ENCODE assay signal across 3 cellular contexts in genomic region chr14:102226356-102227125, GRCh38.
TF ChIP-seq lines count a peak whose summit lies in the region.

No MANE protein-coding gene starts in this region.

TF ChIP-seq in SK-N-SH, 30 proteins besides CTCF, POLR2A, EP300 and RAD21:
- TF ChIP-seq TAF1 (IDR thresholded peaks at IDR 0.05; ENCODE audit: borderline replicate concordance, low read depth, low read length) (no peak), GATA2 (CRISPR knock-in tag; IDR thresholded peaks at IDR 0.05) (no peak), IRF3 (IDR thresholded peaks at IDR 0.05; ENCODE audit: low read depth, low read length) (no peak), NFIC (IDR thresholded peaks at IDR 0.05; ENCODE audit: borderline replicate concordance) (no peak), MXI1 (IDR thresholded peaks at IDR 0.05; ENCODE audit: low read depth, low read length) (no peak), ELF1 (IDR thresholded peaks at IDR 0.05) (no peak), FOXM1 (IDR thresholded peaks at IDR 0.05; ENCODE audit: low read depth) (no peak), NRF1 (IDR thresholded peaks at IDR 0.05; ENCODE audit: low read depth, low read length) (no peak), PBX3 (IDR thresholded peaks at IDR 0.05) (no peak), SMC3 (IDR thresholded peaks at IDR 0.05; ENCODE audit: low read depth, low read length) (no peak)
- TF ChIP-seq, protein P1, sequence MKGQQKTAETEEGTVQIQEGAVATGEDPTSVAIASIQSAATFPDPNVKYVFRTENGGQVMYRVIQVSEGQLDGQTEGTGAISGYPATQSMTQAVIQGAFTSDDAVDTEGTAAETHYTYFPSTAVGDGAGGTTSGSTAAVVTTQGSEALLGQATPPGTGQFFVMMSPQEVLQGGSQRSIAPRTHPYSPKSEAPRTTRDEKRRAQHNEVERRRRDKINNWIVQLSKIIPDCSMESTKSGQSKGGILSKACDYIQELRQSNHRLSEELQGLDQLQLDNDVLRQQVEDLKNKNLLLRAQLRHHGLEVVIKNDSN (IDR thresholded peaks at IDR 0.05; ENCODE audit: borderline replicate concordance, low read depth): no peak
- TF ChIP-seq, protein P2, sequence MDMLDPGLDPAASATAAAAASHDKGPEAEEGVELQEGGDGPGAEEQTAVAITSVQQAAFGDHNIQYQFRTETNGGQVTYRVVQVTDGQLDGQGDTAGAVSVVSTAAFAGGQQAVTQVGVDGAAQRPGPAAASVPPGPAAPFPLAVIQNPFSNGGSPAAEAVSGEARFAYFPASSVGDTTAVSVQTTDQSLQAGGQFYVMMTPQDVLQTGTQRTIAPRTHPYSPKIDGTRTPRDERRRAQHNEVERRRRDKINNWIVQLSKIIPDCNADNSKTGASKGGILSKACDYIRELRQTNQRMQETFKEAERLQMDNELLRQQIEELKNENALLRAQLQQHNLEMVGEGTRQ (IDR thresholded peaks at IDR 0.05; ENCODE audit: borderline replicate concordance, low read depth, low read length): no peak

TF ChIP-seq in SK-N-SH treated with all-trans-retinoic acid at 6 μM for 48 hours, 23 proteins besides CTCF, POLR2A, EP300 and RAD21:
- no peak for TF ChIP-seq ZNF70 (CRISPR knock-in tag; IDR thresholded peaks at IDR 0.05)
- TF ChIP-seq ZFP3 (CRISPR knock-in tag; IDR thresholded peaks at IDR 0.05): no peak
- no peak for TF ChIP-seq ZFP30 (CRISPR knock-in tag; IDR thresholded peaks at IDR 0.05)
- no peak for TF ChIP-seq TSHZ2 (CRISPR knock-in tag; IDR thresholded peaks at IDR 0.05)
- TF ChIP-seq GLIS3 (CRISPR knock-in tag; IDR thresholded peaks at IDR 0.05): no peak
- TF ChIP-seq PATZ1 (CRISPR knock-in tag; IDR thresholded peaks at IDR 0.05; ENCODE audit: borderline replicate concordance): no peak
- no peak for TF ChIP-seq CSDC2 (CRISPR knock-in tag; IDR thresholded peaks at IDR 0.05)
- TF ChIP-seq ZNF8 (CRISPR knock-in tag; IDR thresholded peaks at IDR 0.05): no peak
- no peak for TF ChIP-seq ARNTL (CRISPR knock-in tag; IDR thresholded peaks at IDR 0.05; ENCODE audit: borderline replicate concordance, low read depth)
- no peak for TF ChIP-seq OSR1 (CRISPR knock-in tag; IDR thresholded peaks at IDR 0.05)
- TF ChIP-seq POU6F1 (CRISPR knock-in tag; IDR thresholded peaks at IDR 0.05; ENCODE audit: borderline replicate concordance, low read depth): no peak
- TF ChIP-seq ESRRG (CRISPR knock-in tag; IDR thresholded peaks at IDR 0.05): no peak
- TF ChIP-seq CREB5 (CRISPR knock-in tag; IDR thresholded peaks at IDR 0.05; ENCODE audit: low read depth): no peak
TF ChIP-seq in SK-N-SH treated with all-trans-retinoic acid at 6 μM for 48 hours: peak in this region for 0.

TF ChIP-seq in WTC11, 78 proteins besides CTCF, POLR2A, EP300 and RAD21:
- TF ChIP-seq, protein P3, sequence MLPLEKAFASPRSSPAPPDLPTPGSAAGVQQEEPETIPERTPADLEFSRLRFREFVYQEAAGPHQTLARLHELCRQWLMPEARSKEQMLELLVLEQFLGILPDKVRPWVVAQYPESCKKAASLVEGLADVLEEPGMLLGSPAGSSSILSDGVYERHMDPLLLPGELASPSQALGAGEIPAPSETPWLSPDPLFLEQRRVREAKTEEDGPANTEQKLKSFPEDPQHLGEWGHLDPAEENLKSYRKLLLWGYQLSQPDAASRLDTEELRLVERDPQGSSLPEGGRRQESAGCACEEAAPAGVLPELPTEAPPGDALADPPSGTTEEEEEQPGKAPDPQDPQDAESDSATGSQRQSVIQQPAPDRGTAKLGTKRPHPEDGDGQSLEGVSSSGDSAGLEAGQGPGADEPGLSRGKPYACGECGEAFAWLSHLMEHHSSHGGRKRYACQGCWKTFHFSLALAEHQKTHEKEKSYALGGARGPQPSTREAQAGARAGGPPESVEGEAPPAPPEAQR (CRISPR knock-in tag; IDR thresholded peaks at IDR 0.05): no peak
- no peak for TF ChIP-seq PRRX2 (CRISPR knock-in tag; IDR thresholded peaks at IDR 0.05)
- no peak for TF ChIP-seq ZNF138 (CRISPR knock-in tag; conservative IDR thresholded peaks at IDR 0.05)
- no peak for TF ChIP-seq SMAD4 (CRISPR knock-in tag; IDR thresholded peaks at IDR 0.05)
- TF ChIP-seq, protein P4, sequence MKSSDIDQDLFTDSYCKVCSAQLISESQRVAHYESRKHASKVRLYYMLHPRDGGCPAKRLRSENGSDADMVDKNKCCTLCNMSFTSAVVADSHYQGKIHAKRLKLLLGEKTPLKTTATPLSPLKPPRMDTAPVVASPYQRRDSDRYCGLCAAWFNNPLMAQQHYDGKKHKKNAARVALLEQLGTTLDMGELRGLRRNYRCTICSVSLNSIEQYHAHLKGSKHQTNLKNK (CRISPR knock-in tag; IDR thresholded peaks at IDR 0.05): no peak
- no peak for TF ChIP-seq NFYB (CRISPR knock-in tag; conservative IDR thresholded peaks at IDR 0.05; ENCODE audit: low read depth)
- no peak for TF ChIP-seq GABPB1 (CRISPR knock-in tag; IDR thresholded peaks at IDR 0.05)
- no peak for TF ChIP-seq ZBTB21 (CRISPR knock-in tag; IDR thresholded peaks at IDR 0.05; ENCODE audit: borderline replicate concordance)
- TF ChIP-seq TCF7 (CRISPR knock-in tag; IDR thresholded peaks at IDR 0.05; ENCODE audit: low read depth): no peak
- no peak for TF ChIP-seq NR1H2 (CRISPR knock-in tag; IDR thresholded peaks at IDR 0.05)
